Comparison of ENCODE assay signal across 8 cellular contexts in the genomic region with DNA sequence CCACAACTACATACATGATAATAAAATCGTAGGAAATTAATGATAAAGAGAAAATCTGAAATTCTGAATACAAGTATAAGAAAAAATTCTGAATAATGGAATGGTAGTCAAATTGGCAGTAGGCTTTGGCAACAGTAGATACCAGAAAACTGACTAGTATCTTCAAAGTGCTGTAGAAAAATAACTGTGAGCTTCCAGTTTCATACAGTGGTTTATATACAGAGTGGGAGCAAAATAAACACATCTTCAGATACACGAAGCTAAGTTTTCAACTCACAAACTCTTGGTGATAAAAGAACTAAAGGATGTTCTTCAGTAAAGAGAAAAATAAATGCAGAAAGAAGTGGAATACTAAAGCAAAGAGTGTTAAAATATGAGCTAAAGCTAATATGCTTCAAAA.
"Had no signal": no experiment of that assay in that cellular context is flagged by ENCODE, and none has a peak within 500 bp of the region (broad histone marks: within the 10 kb centered on the region; RNA-seq: fewer than 3 reads in every experiment).

No MANE protein-coding gene starts in this region.

- H3K4me3 ChIP-seq: GM23338, K562 had no signal

- H3K4me2 ChIP-seq: GM23338 had no signal

- ATAC-seq: GM23338, HepG2, K562 had no signal

- H3K27ac ChIP-seq: HL-60 had no signal

- FAIRE-seq: H1, HepG2, K562 had no signal

- H2AFZ ChIP-seq: GM23338 had no signal

- DNase-seq: H9, HCEC 1CT, KG1 had no signal
